In genomic region chr2:86035883-86036789, GRCh38 we compare ENCODE assay signal across 8 cellular contexts.
DNase-seq lines count a peak whose midpoint lies in the region; ATAC-seq and TF ChIP-seq lines count a peak whose summit lies in the region.

No MANE protein-coding gene starts in this region.

- H3F3A ChIP-seq in MM.1S (ENCODE audit: insufficient read depth, low read length) (peaks cover 42% of the 10 kb centered on the region), SU-DHL-6 (ENCODE audit: insufficient read depth) (peaks cover 35% of the 10 kb centered on the region)

- DNase-seq in GM03348 (ENCODE audit: low spot score) (peak; percentile 92), MM.1S (peak; percentile 96), astrocyte of the spinal cord (ENCODE audit: low read depth, low spot score) (peak; percentile 86), hepatocyte (ENCODE audit: low spot score) (peak; percentile 66), HuH-7.5 (ENCODE audit: low spot score) (no peak)

- H3K9ac ChIP-seq in MM.1S (ENCODE audit: low read length) (peak overlapping the region; percentile 91), SU-DHL-6 (ENCODE audit: low read length) (peak overlapping the region; percentile 56), skeletal muscle satellite cell (ENCODE audit: low read depth, low read length) (peak overlapping the region; percentile 76)

- H3K4me2 ChIP-seq in MM.1S (ENCODE audit: low read depth, low read length): peak overlapping the region; percentile 92
- H3K4me2 ChIP-seq in SU-DHL-6 (ENCODE audit: low read depth, low read length, poor library complexity, severe bottlenecking): peak overlapping the region; percentile 80
- peak overlapping the region; percentile 26 for H3K4me2 ChIP-seq in hepatocyte
- peak overlapping the region; percentile 68 for H3K4me2 ChIP-seq in skeletal muscle satellite cell (ENCODE audit: low read length)

- H3K27me3 ChIP-seq in MM.1S (replicated peaks; ENCODE audit: insufficient read depth, low read length) (no peaks in the 10 kb centered on the region), SU-DHL-6 (ENCODE audit: low read length) (no peaks in the 10 kb centered on the region), hepatocyte (no peaks in the 10 kb centered on the region), skeletal muscle satellite cell (ENCODE audit: control insufficient read depth, insufficient read depth, low read length) (no peaks in the 10 kb centered on the region)

- peak overlapping the region; percentile 99 for H3K27ac ChIP-seq in MM.1S (ENCODE audit: low read length)
- peak overlapping the region; percentile 99 for H3K27ac ChIP-seq in SU-DHL-6 (ENCODE audit: low read depth, low read length)
- peak overlapping the region; percentile 87 for H3K27ac ChIP-seq in hepatocyte

- H3K79me2 ChIP-seq in MM.1S (ENCODE audit: low read length) (peaks cover 11% of the 10 kb centered on the region; the same call in 1 of the 2 replicates), SU-DHL-6 (ENCODE audit: insufficient read depth, low read length) (no peaks in the 10 kb centered on the region), hepatocyte (no peaks in the 10 kb centered on the region)

- WGBS in hepatocyte (ENCODE audit: low lambda C conversion rate, missing lambda C conversion rate): 48% methylated on average over 12 of the region's 12 CpGs

- H3K4me1 ChIP-seq in MM.1S (ENCODE audit: low read length) (peaks cover 47% of the 10 kb centered on the region), hepatocyte (ENCODE audit: insufficient read depth) (peaks cover 26% of the 10 kb centered on the region), skeletal muscle satellite cell (ENCODE audit: control insufficient read depth, insufficient read depth, low read length) (peaks cover 37% of the 10 kb centered on the region)

- H4K20me1 ChIP-seq in MM.1S (ENCODE audit: insufficient read depth, low read length) (no peaks in the 10 kb centered on the region), SU-DHL-6 (ENCODE audit: low read depth, low read length) (no peaks in the 10 kb centered on the region), hepatocyte (ENCODE audit: insufficient read depth, poor library complexity, severe bottlenecking) (no peaks in the 10 kb centered on the region)

- peaks cover 16% of the 10 kb centered on the region; the same call in 1 of the 2 replicates for H3K36me3 ChIP-seq in MM.1S (replicated peaks; ENCODE audit: insufficient read depth, low read length)
- H3K36me3 ChIP-seq in SU-DHL-6 (ENCODE audit: low read length): no peaks in the 10 kb centered on the region
- H3K36me3 ChIP-seq in hepatocyte (replicated peaks; ENCODE audit: insufficient read depth, low read depth): no peaks in the 10 kb centered on the region
- H3K36me3 ChIP-seq in skeletal muscle satellite cell (ENCODE audit: insufficient read depth, low read length): peaks cover 65% of the 10 kb centered on the region

- no peak overlapping the region for H2AFZ ChIP-seq in MM.1S (ENCODE audit: low read length)
- peak overlapping the region; percentile 22 for H2AFZ ChIP-seq in SU-DHL-6 (ENCODE audit: low read depth, low read length, severe bottlenecking)
- no peak overlapping the region for H2AFZ ChIP-seq in hepatocyte

- H3K9me3 ChIP-seq in MM.1S (replicated peaks; ENCODE audit: insufficient read depth, low read length) (no peaks in the 10 kb centered on the region), SU-DHL-6 (ENCODE audit: insufficient read depth, low read length) (no peaks in the 10 kb centered on the region), hepatocyte (ENCODE audit: low read depth) (no peaks in the 10 kb centered on the region), skeletal muscle satellite cell (replicated peaks; ENCODE audit: low read length) (no peaks in the 10 kb centered on the region)

- H3K9me2 ChIP-seq in MM.1S (replicated peaks; ENCODE audit: insufficient read depth, low read length) (no peaks in the 10 kb centered on the region), SU-DHL-6 (replicated peaks; ENCODE audit: insufficient read depth, low read length) (no peaks in the 10 kb centered on the region), hepatocyte (replicated peaks; ENCODE audit: insufficient read depth) (no peaks in the 10 kb centered on the region)

- in situ Hi-C loops in astrocyte of the spinal cord (cut with HindIII; ENCODE audit: low sequenced_read_pairs): no loop called here

- TF ChIP-seq CTCF in MM.1S (IDR thresholded peaks at IDR 0.05; ENCODE audit: low read length) (peak; percentile 54), SU-DHL-6 (IDR thresholded peaks at IDR 0.05; ENCODE audit: insufficient read depth, low read length, poor library complexity, severe bottlenecking) (peak; percentile 26), astrocyte of the spinal cord (IDR thresholded peaks at IDR 0.05; ENCODE audit: low read depth, low read length) (peak; percentile 44), hepatocyte (IDR thresholded peaks at IDR 0.05; ENCODE audit: poor library complexity) (peak; percentile 29)

- H3K4me3 ChIP-seq in MM.1S (ENCODE audit: low read length): peak overlapping the region; percentile 44
- no peak overlapping the region for H3K4me3 ChIP-seq in SU-DHL-6 (ENCODE audit: insufficient read depth, low read length, poor library complexity, severe bottlenecking)
- H3K4me3 ChIP-seq in astrocyte of the spinal cord (ENCODE audit: low read depth, low read length): no peak overlapping the region
- H3K4me3 ChIP-seq in hepatocyte: no peak overlapping the region
- peak overlapping the region; percentile 37 for H3K4me3 ChIP-seq in skeletal muscle satellite cell (ENCODE audit: low read length)

- ATAC-seq in GM21786 (IDR thresholded peaks at IDR 0.05; ENCODE audit: unreplicated experiment): peak; percentile 66

Comparison
In these comparisons a context has a peak if more than half of its experiments do, and no peak if none do; other contexts are left out.
1. H3K4me2 ChIP-seq: peak in every context shown above with its lines; median percentile 92 in MM.1S; 80 in SU-DHL-6; 68 in skeletal muscle satellite cell; 26 in hepatocyte.
2. H3K4me3 ChIP-seq: peak in MM.1S (single experiment) and skeletal muscle satellite cell (single experiment); none in SU-DHL-6 (single experiment), astrocyte of the spinal cord (single experiment) and hepatocyte (single experiment).
3. Peak in every context shown above with its lines, with median percentiles within 50 percentile points of each other: H3K27ac ChIP-seq, H3K9ac ChIP-seq and CTCF ChIP-seq.